10 cellular contexts compared by ENCODE assay signal in genomic region chr9:127853312-127854168, GRCh38. TPM values are rescaled to one million over a fixed set of nuclear protein-coding genes. Genes with fewer than 3 reads are reported as not detected.
DNase-seq lines count a peak whose midpoint lies in the region; ATAC-seq, FAIRE-seq and TF ChIP-seq lines count a peak whose summit lies in the region.
"Had no signal": no experiment of that assay in that cellular context is flagged by ENCODE, and none has a peak within 500 bp of the region (broad histone marks: within the 10 kb centered on the region; RNA-seq: fewer than 3 reads in every experiment).

No MANE protein-coding gene starts in this region.

- peaks cover 13% of the 10 kb centered on the region for H3K9me3 ChIP-seq in CD8-positive, alpha-beta memory T cell (ENCODE audit: low read length)

- H3K9me3 Mint-ChIP-seq in CD8-positive, alpha-beta memory T cell = peaks cover 5 to 16% (median 11%) of the 10 kb centered on the region in 5 donors

- peaks cover 25% of the 10 kb centered on the region for H3K4me1 ChIP-seq in CD8-positive, alpha-beta memory T cell (ENCODE audit: insufficient read depth, low read length)

- peak overlapping the region; percentile 33 to 96 (median 87) for H3K27ac Mint-ChIP-seq in CD8-positive, alpha-beta memory T cell

- no peak overlapping the region for H3K27ac ChIP-seq in CD8-positive, alpha-beta memory T cell (ENCODE audit: low read depth, low read length)
- peak overlapping the region; percentile 92 for H3K27ac ChIP-seq in VCaP
- H3K27ac ChIP-seq: KMS-11 had no signal

- peaks cover 11 to 17% (median 12%) of the 10 kb centered on the region in 3 donors for H3K36me3 Mint-ChIP-seq in CD8-positive, alpha-beta memory T cell

- POLR2A ChIA-PET in CD8-positive, alpha-beta memory T cell (lab: Charles Lee) = no interaction called here

- peak overlapping the region; percentile 83 to 95 (median 85) for H3K4me3 Mint-ChIP-seq in CD8-positive, alpha-beta memory T cell

- DNase-seq in CD8-positive, alpha-beta memory T cell = peak in 1 of 5 donors; percentile 7
- DNase-seq in fibroblast of mammary gland (ENCODE audit: low read depth) (no peak), retinal pigment epithelial cell (ENCODE audit: low read depth) (no peak), NOMO-1 treated with DMSO at 0.1 percent for 48 hours (lab: John Stamatoyannopoulos, UW; ENCODE audit: unreplicated experiment) (no peak), NCI-H69 (lab: John Stamatoyannopoulos, UW) (no peak), GM12891 (ENCODE audit: insufficient read length, low spot score) (no peak)
- DNase-seq: activated gamma-delta T cell treated with Interleukin-2 at 50 U/mL for 16 hours had no signal

- peak overlapping the region; percentile 72 for H3K4me3 ChIP-seq in CD8-positive, alpha-beta memory T cell (ENCODE audit: low read length)
- H3K4me3 ChIP-seq in fibroblast of mammary gland (ENCODE audit: control insufficient read depth, low read depth, low read length) (peak overlapping the region; percentile 78), retinal pigment epithelial cell (ENCODE audit: low read length) (peak overlapping the region; percentile 17)

- H3K27me3 ChIP-seq in CD8-positive, alpha-beta memory T cell (ENCODE audit: insufficient read depth, low read length, poor library complexity, severe bottlenecking) = no peaks in the 10 kb centered on the region

- no peaks in the 10 kb centered on the region for H3K36me3 ChIP-seq in CD8-positive, alpha-beta memory T cell (ENCODE audit: insufficient read depth, low read length)

- FAIRE-seq in GM12891 (lab: Jason Lieb, UNC) = no peak

- peaks cover 19 to 38% (median 33%) of the 10 kb centered on the region in 3 donors for H3K4me1 Mint-ChIP-seq in CD8-positive, alpha-beta memory T cell

- CTCF ChIA-PET in CD8-positive, alpha-beta memory T cell (lab: Charles Lee) = interaction anchor here (1.0 to 2.3 kb wide), 5 partner anchors 11 to 118 kb away, joined by 3 to 10 read pairs (median 4); partner anchors contain the start of gene TOR2A

- TF ChIP-seq CTCF in VCaP (conservative IDR thresholded peaks at IDR 0.05) (no peak), fibroblast of mammary gland (conservative IDR thresholded peaks at IDR 0.05; ENCODE audit: control insufficient read depth, insufficient read depth, low read depth, low read length) (no peak), retinal pigment epithelial cell (conservative IDR thresholded peaks at IDR 0.05; ENCODE audit: low read depth, low read length) (no peak)

- peaks cover 0 to 2% of the 10 kb centered on the region in 2 donors for H3K27me3 Mint-ChIP-seq in CD8-positive, alpha-beta memory T cell

- no peak for ATAC-seq in HG02642 (IDR thresholded peaks at IDR 0.05; ENCODE audit: poor library complexity, unreplicated experiment)

- no peak for TF ChIP-seq POLR2A in GM12891 (IDR thresholded peaks at IDR 0.05; ENCODE audit: low read depth, low read length)

TF ChIP-seq in GM12891, 5 proteins besides CTCF, POLR2A, EP300 and RAD21:
- TF ChIP-seq TAF1 (IDR thresholded peaks at IDR 0.05; ENCODE audit: low read depth, low read length) (no peak), SPI1 (IDR thresholded peaks at IDR 0.05; ENCODE audit: low read depth, low read length) (no peak), PAX5 (IDR thresholded peaks at IDR 0.05; ENCODE audit: insufficient read depth, low read length, severe bottlenecking) (no peak), POU2F2 (IDR thresholded peaks at IDR 0.05; ENCODE audit: low read depth, low read length) (no peak), POLR2AphosphoS5 (IDR thresholded peaks at IDR 0.05; ENCODE audit: low read depth, low read length) (no peak)

RNA-seq across cellular contexts. Expression of gene ENG, which starts 0.9 kb away (rescaled TPM):
- total RNA-seq in CD8-positive, alpha-beta memory T cell = 10 to 100 TPM; 18.9 to 19.3 TPM
- 7.9 TPM for polyA plus RNA-seq in CD8-positive, alpha-beta memory T cell
- 3.3 TPM for polyA plus RNA-seq in GM12891 (2012; ENCODE audit: low read depth, missing spikeins)

RNA-seq across cellular contexts. Expression of gene AK1, which starts 23.9 kb away (rescaled TPM):
- total RNA-seq in CD8-positive, alpha-beta memory T cell = 10 to 100 TPM; 15.8 to 20.0 TPM
- 0.23 TPM for polyA plus RNA-seq in CD8-positive, alpha-beta memory T cell
- polyA plus RNA-seq in GM12891 (2012; ENCODE audit: low read depth, missing spikeins) = 7.0 TPM

RNA-seq across cellular contexts. Expression of gene ST6GALNAC6, which starts 45.9 kb away (rescaled TPM):
- total RNA-seq in CD8-positive, alpha-beta memory T cell = 10 to 100 TPM; 52.3 to 54.0 TPM
- 54.7 TPM for polyA plus RNA-seq in CD8-positive, alpha-beta memory T cell
- polyA plus RNA-seq in GM12891 (2012; ENCODE audit: low read depth, missing spikeins) = 23.2 TPM

RNA-seq across cellular contexts. Expression of gene FPGS, which starts 50.9 kb away (rescaled TPM):
- total RNA-seq in CD8-positive, alpha-beta memory T cell = 100 to 1,000 TPM; 110 to 111 TPM
- polyA plus RNA-seq in CD8-positive, alpha-beta memory T cell = 68.0 TPM
- polyA plus RNA-seq in GM12891 (2012; ENCODE audit: low read depth, missing spikeins) = 48.1 TPM

Comparison
In these comparisons a context has a peak if more than half of its experiments do, and no peak if none do; other contexts are left out.
1. H3K4me3 ChIP-seq: peak in every context shown above with its lines; median percentile 78 in fibroblast of mammary gland; 72 in CD8-positive, alpha-beta memory T cell; 17 in retinal pigment epithelial cell.